In the genomic region with DNA sequence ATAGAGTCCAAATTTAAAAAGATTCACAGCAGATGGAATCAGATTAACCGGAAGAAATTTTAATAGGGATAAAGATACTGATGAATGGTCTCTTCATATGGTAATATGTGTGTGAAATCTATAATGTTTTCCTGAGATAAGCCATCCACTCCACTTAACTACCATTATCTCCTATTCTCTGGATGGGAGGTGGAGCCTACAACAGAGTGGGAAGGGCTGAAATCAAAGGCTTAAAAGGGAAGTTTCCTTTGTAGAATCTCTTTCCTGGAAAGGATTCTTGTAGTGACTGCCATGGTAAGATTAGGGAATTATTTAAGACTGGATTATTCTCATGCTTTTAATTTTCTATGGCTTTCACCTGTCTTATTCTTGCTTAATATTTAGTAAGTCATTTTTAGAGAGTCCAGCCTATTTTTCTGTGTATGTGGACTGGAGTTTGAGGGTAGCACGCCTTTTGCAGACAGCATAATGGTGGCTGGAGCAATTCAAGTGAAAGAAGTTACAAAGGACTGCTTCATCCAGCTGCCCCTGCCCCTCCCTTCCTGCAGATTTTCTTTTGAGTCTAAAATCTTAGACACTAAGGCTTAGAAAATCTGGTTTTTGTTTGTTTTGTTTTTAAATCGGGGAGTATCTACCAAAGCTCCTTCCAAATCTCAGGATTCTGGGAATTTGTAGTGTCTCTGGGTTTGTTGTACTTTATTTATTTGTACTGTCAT, we compare ENCODE assay signal across 15 cellular contexts. TPM values are rescaled to one million over a fixed set of nuclear protein-coding genes. Genes with fewer than 3 reads are reported as not detected.
DNase-seq lines count a peak whose midpoint lies in the region; ATAC-seq, FAIRE-seq and TF ChIP-seq lines count a peak whose summit lies in the region.
"Had no signal": no experiment of that assay in that cellular context is flagged by ENCODE, and none has a peak within 500 bp of the region (broad histone marks: within the 10 kb centered on the region; RNA-seq: fewer than 3 reads in every experiment).

No MANE protein-coding gene starts in this region.

- no peak for FAIRE-seq in astrocyte (lab: Jason Lieb, UNC)
- FAIRE-seq: GM12892 had no signal

- no peaks in the 10 kb centered on the region for H3K27me3 ChIP-seq in HAP-1 (ENCODE audit: low read depth)
- H3K27me3 ChIP-seq in astrocyte (ENCODE audit: insufficient read depth, low read length), result no peaks in the 10 kb centered on the region
- H3K27me3 ChIP-seq in brain microvascular endothelial cell (replicated peaks), result no peaks in the 10 kb centered on the region

- H3K27me3 Mint-ChIP-seq in astrocyte (ENCODE audit: low read depth, unreplicated experiment), result no peaks in the 10 kb centered on the region
- H3K27me3 Mint-ChIP-seq: activated B cell treated with CpG ODN at 0.5 μM for 24 hours, IgD-negative memory B cell had no signal

- peak overlapping the region; percentile 87 for H3K27ac Mint-ChIP-seq in astrocyte (ENCODE audit: unreplicated experiment)
- H3K27ac Mint-ChIP-seq: activated B cell treated with CpG ODN at 0.5 μM for 24 hours, IgD-negative memory B cell had no signal

- no peak for ATAC-seq in GM21526 (IDR thresholded peaks at IDR 0.05; ENCODE audit: low FRiP score, unreplicated experiment)
- ATAC-seq in HG02763 (IDR thresholded peaks at IDR 0.05; ENCODE audit: unreplicated experiment), result no peak
- ATAC-seq in GM21515 (IDR thresholded peaks at IDR 0.05; ENCODE audit: unreplicated experiment), result no peak

- H3K27ac ChIP-seq in astrocyte (ENCODE audit: low read depth, low read length) (no peak overlapping the region), skin epidermis (peak overlapping the region in 18 of 21 experiments; percentile 10 to 79 (median 61)), brain microvascular endothelial cell (no peak overlapping the region)

- H3K4me3 Mint-ChIP-seq in astrocyte (ENCODE audit: unreplicated experiment), result peak overlapping the region; percentile 76
- H3K4me3 Mint-ChIP-seq: activated B cell treated with CpG ODN at 0.5 μM for 24 hours, IgD-negative memory B cell had no signal

- TF ChIP-seq CTCF in astrocyte (IDR thresholded peaks at IDR 0.05; ENCODE audit: insufficient read depth, low read depth, low read length), result no peak
- TF ChIP-seq CTCF in brain microvascular endothelial cell (IDR thresholded peaks at IDR 0.05; ENCODE audit: low read depth, low read length, missing control alignments), result no peak

- no peak overlapping the region for H2AFZ ChIP-seq in astrocyte (ENCODE audit: low read depth, low read length)

- no peaks in the 10 kb centered on the region for H3K9me3 Mint-ChIP-seq in astrocyte (ENCODE audit: unreplicated experiment)
- H3K9me3 Mint-ChIP-seq: activated B cell treated with CpG ODN at 0.5 μM for 24 hours, IgD-negative memory B cell had no signal

- H3K79me2 ChIP-seq in astrocyte (ENCODE audit: insufficient read depth, low read length), result peaks cover 14% of the 10 kb centered on the region

- DNase-seq in HAP-1 (ENCODE audit: low spot score in 2 of 2) (peak; percentile 30 to 44), astrocyte (ENCODE audit: low read depth) (no peak), inferior parietal cortex (ENCODE audit: extremely low spot score) (peak; percentile 18), brain microvascular endothelial cell (no peak)
- DNase-seq: activated B cell treated with CpG ODN at 0.5 μM for 24 hours, activated gamma-delta T cell, DMS 273 treated with DMSO at 0.1 percent for 48 hours, NCI-H2081 treated with DMSO at 0.1 percent for 48 hours had no signal

- peak overlapping the region; percentile 34 for H3K9ac ChIP-seq in astrocyte (ENCODE audit: low read length)

- H3K4me1 ChIP-seq in HAP-1, result peaks cover 26% of the 10 kb centered on the region
- H3K4me1 ChIP-seq in astrocyte (ENCODE audit: insufficient read depth, low read length), result peaks cover 15% of the 10 kb centered on the region

- H3K9me3 ChIP-seq in HAP-1 (no peaks in the 10 kb centered on the region), astrocyte (ENCODE audit: insufficient read depth, low read depth, low read length) (no peaks in the 10 kb centered on the region)

- peaks cover 4% of the 10 kb centered on the region for H4K20me1 ChIP-seq in astrocyte (ENCODE audit: insufficient read depth, low read length)

- peaks cover 8% of the 10 kb centered on the region for H3K36me3 Mint-ChIP-seq in astrocyte (ENCODE audit: low read depth, unreplicated experiment)
- H3K36me3 Mint-ChIP-seq: IgD-negative memory B cell had no signal

- in situ Hi-C loops in HAP-1 (cut with MboI; ENCODE audit: low sequenced_read_pairs), result no loop called here
- in situ Hi-C loops in brain microvascular endothelial cell (cut with HindIII; ENCODE audit: low pct_ligation_motif_present, low sequenced_read_pairs), result no loop called here

- peak overlapping the region; percentile 60 for H3K4me2 ChIP-seq in astrocyte (ENCODE audit: low read length)

- H3K4me1 Mint-ChIP-seq in astrocyte (ENCODE audit: low read depth, unreplicated experiment), result peaks cover 20% of the 10 kb centered on the region
- H3K4me1 Mint-ChIP-seq: activated B cell treated with CpG ODN at 0.5 μM for 24 hours had no signal

- no peak overlapping the region for H3K4me3 ChIP-seq in HAP-1
- no peak overlapping the region for H3K4me3 ChIP-seq in astrocyte (ENCODE audit: insufficient read depth, low read depth, low read length)
- no peak overlapping the region for H3K4me3 ChIP-seq in skin epidermis
- H3K4me3 ChIP-seq in brain microvascular endothelial cell (ENCODE audit: low read depth, low read length), result no peak overlapping the region

- peaks cover 34% of the 10 kb centered on the region for H3K36me3 ChIP-seq in HAP-1 (replicated peaks)
- peaks cover 42% of the 10 kb centered on the region for H3K36me3 ChIP-seq in astrocyte (ENCODE audit: insufficient read depth, low read length)
- H3K36me3 ChIP-seq in brain microvascular endothelial cell (replicated peaks), result peaks cover 21% of the 10 kb centered on the region

RNA-seq across cellular contexts. Expression of a gene that starts 26.5 kb away (rescaled TPM):
- 40.8 and 42.0 TPM in 2 replicates for total RNA-seq in astrocyte

RNA-seq across cellular contexts. Expression of a gene that starts 32.9 kb away (rescaled TPM):
- total RNA-seq in astrocyte, result not detected in 2 replicates
- total RNA-seq: activated B cell treated with CpG ODN at 0.5 μM for 24 hours, RPMI7951 had no signal

RNA-seq across cellular contexts. Expression of a gene that starts 51.0 kb away (rescaled TPM):
- total RNA-seq in astrocyte, result 5.4 and 8.0 TPM in 2 replicates

Comparison
In these comparisons a context has a peak if more than half of its experiments do, and no peak if none do; other contexts are left out.
1. DNase-seq: peak in HAP-1 (2 of 2) and inferior parietal cortex (single experiment); none in astrocyte (single experiment) and brain microvascular endothelial cell (single experiment).
2. H3K27ac ChIP-seq: peak in skin epidermis (18 of 21); none in astrocyte (single experiment) and brain microvascular endothelial cell (single experiment).